Comparison of ENCODE assay signal across 21 cellular contexts in the genomic region with DNA sequence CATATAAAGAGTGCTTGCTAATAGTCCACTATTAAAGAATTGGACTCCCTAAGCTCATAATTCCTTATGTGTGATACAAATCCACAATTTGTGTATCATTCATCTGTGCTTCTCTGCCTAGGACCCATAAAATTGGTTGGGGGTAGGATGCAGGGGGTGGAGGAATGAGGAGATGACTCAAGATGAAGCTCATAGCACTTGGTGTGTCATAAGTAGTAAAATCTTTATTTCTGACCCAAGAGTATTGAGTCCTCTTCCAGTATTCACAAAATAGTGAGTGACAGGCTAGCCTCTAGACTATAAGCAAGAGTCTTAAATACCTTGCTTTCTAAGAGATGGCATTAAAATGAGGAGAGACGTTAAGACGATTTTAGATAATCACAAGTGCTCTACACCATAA.
"Had no signal": no experiment of that assay in that cellular context is flagged by ENCODE, and none has a peak within 500 bp of the region (broad histone marks: within the 10 kb centered on the region; RNA-seq: fewer than 3 reads in every experiment).

No MANE protein-coding gene starts in this region.

- H3K36me3 ChIP-seq: esophagus muscularis mucosa, gastroesophageal sphincter, heart left ventricle, left lung, lower lobe of right lung had no signal

- DNase-seq: dermis blood vessel endothelial cell; dorsolateral prefrontal cortex; effector CD4-positive, alpha-beta T cell; effector memory CD4-positive, alpha-beta T cell; foreskin keratinocyte; heart left ventricle; hypothalamus; immature natural killer cell; islet precursor cell; kidney; kidney glomerular epithelial cell; left cardiac atrium; left lung; left ventricle myocardium superior; lower lobe of right lung; mesenchymal stem cell; midbrain had no signal

- H3K4me1 Mint-ChIP-seq: immature natural killer cell had no signal

- ATAC-seq: foreskin keratinocyte, gastroesophageal sphincter, heart left ventricle, left cardiac atrium, left ventricle myocardium superior had no signal

- H3K27ac Mint-ChIP-seq: immature natural killer cell had no signal

- H3K27me3 ChIP-seq: dorsolateral prefrontal cortex, esophagus muscularis mucosa, foreskin keratinocyte, gastroesophageal sphincter, heart left ventricle, hepatocyte, left lung had no signal

- H3K9me3 ChIP-seq: esophagus muscularis mucosa, gastroesophageal sphincter, heart left ventricle, lower lobe of right lung had no signal

- H3K4me3 Mint-ChIP-seq: immature natural killer cell had no signal

- H3K4me3 ChIP-seq: coronary artery, dorsolateral prefrontal cortex, esophagus muscularis mucosa, gastroesophageal sphincter, heart left ventricle, hepatocyte, left lung, lower lobe of right lung had no signal
